Comparison of ENCODE assay signal across 17 cellular contexts in the genomic region with DNA sequence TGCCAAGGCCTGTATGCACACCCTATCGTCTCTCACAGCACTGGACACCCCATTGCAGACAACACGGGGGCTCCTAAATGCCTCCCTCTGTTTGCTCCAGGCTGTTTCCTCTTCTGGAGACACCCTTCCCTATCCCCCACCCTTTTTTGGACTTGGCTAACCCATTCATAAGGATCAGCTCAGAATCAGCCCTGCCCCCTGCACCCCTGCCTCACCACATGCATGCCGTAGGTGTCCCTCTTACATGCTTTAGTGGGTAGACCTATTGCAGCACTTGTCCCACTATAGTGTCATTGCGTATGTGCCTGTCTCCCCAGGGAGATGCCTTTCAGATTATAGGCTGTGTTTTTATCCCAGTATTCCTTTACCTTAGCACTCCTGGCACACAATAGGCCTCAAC. TPM values are rescaled to one million over a fixed set of nuclear protein-coding genes. Genes with fewer than 3 reads are reported as not detected.
A peak's percentile ranks its signal among the peaks of the same experiment; 100 is the strongest.
DNase-seq lines count a peak whose midpoint lies in the region; ATAC-seq and TF ChIP-seq lines count a peak whose summit lies in the region.
"Had no signal": no experiment of that assay in that cellular context is flagged by ENCODE, and none has a peak within 500 bp of the region (broad histone marks: within the 10 kb centered on the region; RNA-seq: fewer than 3 reads in every experiment).

No MANE protein-coding gene starts in this region.

- in situ Hi-C loops in IMR-90 (cut with MboI; ENCODE audit: low sequenced_read_pairs) = no loop called here

- no peak overlapping the region for H2BK15ac ChIP-seq in IMR-90 (ENCODE audit: low read depth, low read length)

- H3K9me1 ChIP-seq in IMR-90 (ENCODE audit: insufficient read depth, low read length) = peaks cover 21% of the 10 kb centered on the region

- H3K9me3 ChIP-seq in BLaER1 = no peaks in the 10 kb centered on the region
- H3K9me3 ChIP-seq in IMR-90 (ENCODE audit: control insufficient read depth, insufficient read depth, low read length) = no peaks in the 10 kb centered on the region
- no peaks in the 10 kb centered on the region for H3K9me3 ChIP-seq in gastroesophageal sphincter
- H3K9me3 ChIP-seq in suprapubic skin = no peaks in the 10 kb centered on the region

- BruUV-seq in IMR-90 (replicated peaks; lab: Mats Ljungman, UMichigan) = no TSS peak

- no peak overlapping the region; the same call in 1 of the 2 replicates for H4K91ac ChIP-seq in IMR-90 (ENCODE audit: insufficient read depth, low read depth, low read length)

- H3K27ac ChIP-seq in BLaER1 (no peak overlapping the region), IMR-90 (ENCODE audit: insufficient read depth, low read length) (no peak overlapping the region), gastroesophageal sphincter (peak overlapping the region in 3 of 4 donors; percentile 58 to 63 (median 62)), suprapubic skin (peak overlapping the region; percentile 17)
- H3K27ac ChIP-seq: PC-9 had no signal

- H3K18ac ChIP-seq in IMR-90 (ENCODE audit: low read depth, low read length) = no peak overlapping the region

- H3K14ac ChIP-seq in IMR-90 (replicated peaks; ENCODE audit: low read depth, low read length) = no peak overlapping the region

- no peak for TF ChIP-seq EP300 in gastroesophageal sphincter (IDR thresholded peaks at IDR 0.05)
- TF ChIP-seq EP300 in suprapubic skin (IDR thresholded peaks at IDR 0.05) = no peak

- TF ChIP-seq RAD21 in IMR-90 (IDR thresholded peaks at IDR 0.05; ENCODE audit: low read length) = no peak

- H4K8ac ChIP-seq in IMR-90 (ENCODE audit: low read depth in 2 of 2, low read length in 2 of 2) = no peak overlapping the region

- no peak for ATAC-seq in IMR-90 (ENCODE audit: low read depth)
- ATAC-seq in gastroesophageal sphincter = no peak

- H2BK20ac ChIP-seq in IMR-90 (ENCODE audit: low read depth, low read length) = no peak overlapping the region

- no peak overlapping the region for H2BK120ac ChIP-seq in IMR-90 (ENCODE audit: low read depth, low read length)

- no peak overlapping the region for H3K4ac ChIP-seq in IMR-90 (ENCODE audit: low read depth, low read length)

- H3K56ac ChIP-seq in IMR-90 (ENCODE audit: extremely low read depth, insufficient read depth, low read length) = no peak overlapping the region

- no CpG with 5 or more reads among the region's 4 CpGs for WGBS in IMR-90 (ENCODE audit: extremely low coverage in 2 of 2, insufficient read length in 1 of 2), 2 experiments
- 53 to 90% methylated on average over 3 of the region's 4 CpGs for WGBS in gastroesophageal sphincter (ENCODE audit: low coverage in 1 of 2), 2 donors
- WGBS in suprapubic skin = 91% methylated on average over 4 of the region's 4 CpGs

- no peak overlapping the region for H3K4me3 ChIP-seq in BLaER1
- H3K4me3 ChIP-seq in IMR-90 (ENCODE audit: insufficient read depth, low read depth, low read length) = no peak overlapping the region
- H3K4me3 ChIP-seq in gastroesophageal sphincter = no peak overlapping the region
- H3K4me3 ChIP-seq in suprapubic skin = no peak overlapping the region
- H3K4me3 ChIP-seq: PC-9 had no signal

- dilution Hi-C loops in IMR-90 (cut with HindIII; ENCODE audit: low sequenced_read_pairs, unreplicated experiment) = no loop called here

- POLR2A ChIA-PET in IMR-90 (lab: Charles Lee; ENCODE audit: unreplicated experiment) = no interaction called here

- H2BK5ac ChIP-seq in IMR-90 (ENCODE audit: low read depth, low read length, poor library complexity, severe bottlenecking) = no peak overlapping the region

- H4K20me1 ChIP-seq in BLaER1 (no peaks in the 10 kb centered on the region), IMR-90 (ENCODE audit: insufficient read depth, low read length) (no peaks in the 10 kb centered on the region)

- H3K9ac ChIP-seq in BLaER1 (no peak overlapping the region), IMR-90 (ENCODE audit: low read depth, low read length) (no peak overlapping the region)

- H2AK5ac ChIP-seq in IMR-90 (ENCODE audit: low read depth, low read length) = peak overlapping the region; percentile 37; the same call in 1 of the 2 replicates

- H4K5ac ChIP-seq in IMR-90 (ENCODE audit: low read depth, low read length) = no peak overlapping the region

- TF ChIP-seq CTCF in IMR-90 (conservative IDR thresholded peaks at IDR 0.05; ENCODE audit: low read depth, low read length) (no peak), gastroesophageal sphincter (IDR thresholded peaks at IDR 0.05) (no peak), suprapubic skin (IDR thresholded peaks at IDR 0.05) (no peak)

- H3K27me3 ChIP-seq in BLaER1 (no peaks in the 10 kb centered on the region), IMR-90 (ENCODE audit: control insufficient read depth, insufficient read depth, low read length) (no peaks in the 10 kb centered on the region), gastroesophageal sphincter (no peaks in the 10 kb centered on the region), suprapubic skin (no peaks in the 10 kb centered on the region)

- H3K36me3 ChIP-seq in BLaER1 (no peaks in the 10 kb centered on the region), IMR-90 (ENCODE audit: control insufficient read depth, insufficient read depth, low read length) (no peaks in the 10 kb centered on the region), gastroesophageal sphincter (no peaks in the 10 kb centered on the region), suprapubic skin (no peaks in the 10 kb centered on the region)

- no peak overlapping the region for H3K23ac ChIP-seq in IMR-90 (ENCODE audit: low read depth, low read length)

- H3K4me1 ChIP-seq in BLaER1 (peaks cover 36% of the 10 kb centered on the region), IMR-90 (ENCODE audit: control insufficient read depth, insufficient read depth, low read length) (peaks cover 11% of the 10 kb centered on the region), gastroesophageal sphincter (peaks cover 0 to 73% (median 22%) of the 10 kb centered on the region in 3 donors), suprapubic skin (peaks cover 58% of the 10 kb centered on the region)

- CTCF ChIA-PET in IMR-90 (lab: Yijun Ruan, JAX) = no interaction called here

- intact Hi-C loops in IMR-90 (cut with micrococcal nuclease) = no loop called here

- H3K79me1 ChIP-seq in IMR-90 (ENCODE audit: low read depth in 1 of 2, low read length in 2 of 2) = no peaks in the 10 kb centered on the region

- DNase-seq in IMR-90 (no peak), suprapubic skin (ENCODE audit: low spot score in 2 of 2) (no peak), NAMALWA (ENCODE audit: low spot score) (no peak), iPS-NIHi7 (ENCODE audit: extremely low spot score) (no peak)
- no peak for DNase-seq in activated CD4-positive, alpha-beta T cell treated with anti-CD3 and anti-CD28 coated beads for 4 hours
- DNase-seq: CD4-positive, alpha-beta memory T cell; DND-41; GF-D8; GOT3; HFFc6; Karpas-422; MM.1S; NCI-H187 treated with DMSO at 0.1 percent for 48 hours; NCI-H526; PC-9 had no signal

- no peak overlapping the region for H2AK9ac ChIP-seq in IMR-90 (replicated peaks; ENCODE audit: low read depth, low read length, poor library complexity)

- H3K4me2 ChIP-seq in BLaER1 (peak overlapping the region; percentile 26), IMR-90 (ENCODE audit: low read depth, low read length) (no peak overlapping the region)
- H3K4me2 ChIP-seq: PC-9 had no signal

- no peak overlapping the region for H2AFZ ChIP-seq in IMR-90 (replicated peaks; ENCODE audit: low read length, poor library complexity)
- H2AFZ ChIP-seq: PC-9 had no signal

- no peak for TF ChIP-seq POLR2A in IMR-90 (IDR thresholded peaks at IDR 0.05; ENCODE audit: low read depth, low read length)
- no peak for TF ChIP-seq POLR2A in gastroesophageal sphincter (IDR thresholded peaks at IDR 0.05)
- no peak for TF ChIP-seq POLR2A in suprapubic skin (IDR thresholded peaks at IDR 0.05)

TF ChIP-seq in IMR-90, 13 proteins besides CTCF, POLR2A, EP300 and RAD21:
- no peak for TF ChIP-seq MAFK (IDR thresholded peaks at IDR 0.05; ENCODE audit: low read depth, low read length)
- TF ChIP-seq SMC3 (IDR thresholded peaks at IDR 0.05; ENCODE audit: low read depth, low read length) = no peak
- TF ChIP-seq CHD1 (IDR thresholded peaks at IDR 0.05; ENCODE audit: low read depth, low read length) = no peak
- TF ChIP-seq NFE2L2 (IDR thresholded peaks at IDR 0.05; ENCODE audit: low read depth, low read length) = no peak
- TF ChIP-seq, protein P1, sequence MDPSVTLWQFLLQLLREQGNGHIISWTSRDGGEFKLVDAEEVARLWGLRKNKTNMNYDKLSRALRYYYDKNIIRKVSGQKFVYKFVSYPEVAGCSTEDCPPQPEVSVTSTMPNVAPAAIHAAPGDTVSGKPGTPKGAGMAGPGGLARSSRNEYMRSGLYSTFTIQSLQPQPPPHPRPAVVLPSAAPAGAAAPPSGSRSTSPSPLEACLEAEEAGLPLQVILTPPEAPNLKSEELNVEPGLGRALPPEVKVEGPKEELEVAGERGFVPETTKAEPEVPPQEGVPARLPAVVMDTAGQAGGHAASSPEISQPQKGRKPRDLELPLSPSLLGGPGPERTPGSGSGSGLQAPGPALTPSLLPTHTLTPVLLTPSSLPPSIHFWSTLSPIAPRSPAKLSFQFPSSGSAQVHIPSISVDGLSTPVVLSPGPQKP (IDR thresholded peaks at IDR 0.05; ENCODE audit: borderline replicate concordance, low read depth, low read length) = no peak
- no peak for TF ChIP-seq FOS (IDR thresholded peaks at IDR 0.05; ENCODE audit: low read depth, low read length)
- no peak for TF ChIP-seq RCOR1 (IDR thresholded peaks at IDR 0.05; ENCODE audit: insufficient replicate concordance, low read length)
- TF ChIP-seq BHLHE40 (IDR thresholded peaks at IDR 0.05; ENCODE audit: low read depth, low read length) = no peak
- TF ChIP-seq RFX5 (IDR thresholded peaks at IDR 0.05; ENCODE audit: low read depth, low read length) = no peak

RNA-seq across cellular contexts. Expression of a gene that starts 30.9 kb away (rescaled TPM):
- total RNA-seq in IMR-90 (2012; rRNA removed) (not detected in 2 replicates), gastroesophageal sphincter (not detected), suprapubic skin (not detected)
- not detected in 2 replicates for polyA plus RNA-seq in IMR-90 (2012; rRNA removed)
- not detected in 2 replicates for polyA plus RNA-seq in IMR-90 (2012; cell fraction: cytosol; rRNA removed)
- not detected in 2 replicates for polyA plus RNA-seq in IMR-90 (2012; cell fraction: nucleus; rRNA removed; ENCODE audit: low replicate concordance)
- total RNA-seq: CD4-positive, alpha-beta memory T cell; HFFc6; PC-9 had no signal
- polyA plus RNA-seq: CD4-positive, alpha-beta memory T cell had no signal

RNA-seq across cellular contexts. Expression of a gene that starts 49.2 kb away (rescaled TPM):
- total RNA-seq in IMR-90 (2012; rRNA removed) = under 0.01 TPM in 1 of 2 replicates, not detected in the other
- 0.47 and 0.56 TPM in 2 replicates for polyA plus RNA-seq in IMR-90 (2012; rRNA removed)
- polyA plus RNA-seq in IMR-90 (2012; cell fraction: cytosol; rRNA removed) = 0.25 and 0.69 TPM in 2 replicates
- polyA plus RNA-seq in IMR-90 (2012; cell fraction: nucleus; rRNA removed; ENCODE audit: low replicate concordance) = 0.14 and 0.26 TPM in 2 replicates
- 100 to 1,000 TPM in 1 of 4 donors, 10 to 100 TPM in 3; 63.9 to 149 (median 66.1) TPM for total RNA-seq in gastroesophageal sphincter
- total RNA-seq in suprapubic skin = 10 to 100 TPM in 3 of 4 donors, 1 to 10 TPM in 1; 6.4 to 34.7 (median 18.0) TPM
- total RNA-seq: CD4-positive, alpha-beta memory T cell; PC-9 had no signal
- polyA plus RNA-seq: CD4-positive, alpha-beta memory T cell had no signal

Comparison
In these comparisons a context has a peak if more than half of its experiments do, and no peak if none do; other contexts are left out.
1. H3K27ac ChIP-seq: peak in gastroesophageal sphincter (3 of 4) and suprapubic skin (single experiment); none in BLaER1 (single experiment) and IMR-90 (single experiment).